24 cellular contexts compared by ENCODE assay signal in genomic region chr4:11908205-11908604, GRCh38.
DNase-seq lines count a peak whose midpoint lies in the region; ATAC-seq, FAIRE-seq and TF ChIP-seq lines count a peak whose summit lies in the region.
"Had no signal": no experiment of that assay in that cellular context is flagged by ENCODE, and none has a peak within 500 bp of the region (broad histone marks: within the 10 kb centered on the region; RNA-seq: fewer than 3 reads in every experiment).

No MANE protein-coding gene starts in this region.

- no peaks in the 10 kb centered on the region for H3K36me3 ChIP-seq in H7 (replicated peaks; ENCODE audit: control insufficient read depth, insufficient read depth, low read length)
- no peaks in the 10 kb centered on the region for H3K36me3 ChIP-seq in H1 (ENCODE audit: control insufficient read depth in 2 of 4, insufficient read depth in 4 of 4, low read length in 3 of 4)
- H3K36me3 ChIP-seq in iPS-20b (ENCODE audit: insufficient read depth, low read depth, low read length): no peaks in the 10 kb centered on the region
- H3K36me3 ChIP-seq in spleen: no peaks in the 10 kb centered on the region
- H3K36me3 ChIP-seq in MG63: no peaks in the 10 kb centered on the region
- H3K36me3 ChIP-seq: BE2C; BLaER1 treated with 17β-estradiol and CSF1 and Interleukin-3, amounts not matched to agents 10 nM and 100 nM had no signal

- no peak overlapping the region for H3K23ac ChIP-seq in H1 (ENCODE audit: insufficient read length)

- no peak overlapping the region for H4K8ac ChIP-seq in H1 (ENCODE audit: extremely low read depth, insufficient read depth, low read length)

- no peak overlapping the region for H2AK5ac ChIP-seq in H1 (ENCODE audit: low read depth, low read length)

- WGBS in H1 (ENCODE audit: extremely low coverage in 1 of 2, insufficient coverage in 1 of 2, insufficient read length in 1 of 2, insufficient replicate concordance in 2 of 2, low coverage in 1 of 2, low lambda C conversion rate in 2 of 2, missing lambda C conversion rate in 1 of 2), 2 experiments: 12% methylated on average over 3 of the region's 3 CpGs; no CpG with 5 or more reads in 1 of the 2 experiments
- 84 to 90% (median 88%) methylated on average over 3 of the region's 3 CpGs for WGBS in spleen, 5 donors

- no peak for TF ChIP-seq EP300 in H1 (IDR thresholded peaks at IDR 0.05; ENCODE audit: borderline replicate concordance in 1 of 2, low read depth in 2 of 2, low read length in 2 of 2)

- no peak overlapping the region for H3K56ac ChIP-seq in H1 (replicated peaks; ENCODE audit: insufficient read length, low read depth, low read length)

- H3K27me3 ChIP-seq in H7 (ENCODE audit: control insufficient read depth, insufficient read depth, low read length) (no peaks in the 10 kb centered on the region), H1 (replicated peaks in 1 of 4; ENCODE audit: control insufficient read depth in 3 of 4, extremely low read depth in 1 of 4, insufficient read depth in 3 of 4, low read length in 3 of 4) (no peaks in the 10 kb centered on the region), iPS-20b (ENCODE audit: insufficient read depth, low read length) (no peaks in the 10 kb centered on the region), spleen (replicated peaks in 1 of 7) (no peaks in the 10 kb centered on the region), MG63 (no peaks in the 10 kb centered on the region)
- H3K27me3 ChIP-seq: BE2C; BLaER1 treated with 17β-estradiol and CSF1 and Interleukin-3, amounts not matched to agents 10 nM and 100 nM had no signal

- H2BK5ac ChIP-seq in H1 (ENCODE audit: low read depth, low read length): no peak overlapping the region

- POLR2A ChIA-PET in H1 (lab: Charles Lee; ENCODE audit: partially characterized antibody): no interaction called here

- H3K27ac ChIP-seq in H1 (ENCODE audit: low read depth, low read length): no peak overlapping the region
- no peak overlapping the region for H3K27ac ChIP-seq in iPS-20b (ENCODE audit: low read length)
- H3K27ac ChIP-seq in spleen: no peak overlapping the region
- H3K27ac ChIP-seq: A549; BLaER1 treated with 17β-estradiol and CSF1 and Interleukin-3, amounts not matched to agents 10 nM and 100 nM; GM23248 had no signal

- H3K9ac ChIP-seq in H1 (replicated peaks in 1 of 4; ENCODE audit: extremely low read depth in 1 of 4, low read depth in 3 of 4, low read length in 3 of 4) (no peak overlapping the region), iPS-20b (ENCODE audit: low read depth, low read length) (no peak overlapping the region)
- H3K9ac ChIP-seq: BLaER1 treated with 17β-estradiol and CSF1 and Interleukin-3, amounts not matched to agents 10 nM and 100 nM; GM23248 had no signal

- no peak overlapping the region for H3K4ac ChIP-seq in H1 (replicated peaks; ENCODE audit: insufficient read length, low read depth, low read length)

- TF ChIP-seq CTCF in H1 (IDR thresholded peaks at IDR 0.05; ENCODE audit: control extremely low read depth in 1 of 3, insufficient read depth in 1 of 3, low read depth in 1 of 3, low read length in 3 of 3) (no peak), spleen (IDR thresholded peaks at IDR 0.05 in 8 of 11, conservative IDR thresholded peaks at IDR 0.05 in 3 of 11) (no peak)

- H3K9me3 ChIP-seq in H1 (ENCODE audit: insufficient read depth in 2 of 2, low read depth in 1 of 2, low read length in 1 of 2) (no peaks in the 10 kb centered on the region), iPS-20b (ENCODE audit: insufficient read depth, low read depth, low read length) (no peaks in the 10 kb centered on the region), spleen (no peaks in the 10 kb centered on the region), MG63 (no peaks in the 10 kb centered on the region)
- H3K9me3 ChIP-seq: A549; BE2C; BLaER1 treated with 17β-estradiol and CSF1 and Interleukin-3, amounts not matched to agents 10 nM and 100 nM; Caco-2 had no signal

- intact Hi-C loops in spleen (cut with DNase I; ENCODE audit: low total_unique reads): no loop called here

- no peak overlapping the region for H2BK12ac ChIP-seq in H1 (ENCODE audit: low read depth, low read length)

- no peak overlapping the region for H2BK15ac ChIP-seq in H1 (ENCODE audit: low read length)

- no peak overlapping the region for H2AFZ ChIP-seq in H1 (ENCODE audit: low read length)
- H2AFZ ChIP-seq: GM23248 had no signal

- H4K5ac ChIP-seq in H1 (ENCODE audit: insufficient read length, low read depth, low read length): no peak overlapping the region

- TF ChIP-seq POLR2A in H1 (IDR thresholded peaks at IDR 0.05; ENCODE audit: control extremely low read depth in 1 of 2, low read depth in 2 of 2, low read length in 2 of 2): no peak
- TF ChIP-seq POLR2A in spleen (IDR thresholded peaks at IDR 0.05): no peak

- DNase-seq in H7 (peak; percentile 7), H1 (ENCODE audit: low read depth in 1 of 2, low spot score in 2 of 2) (peak in 1 of 2 experiments; percentile 5), spleen (no peak), MG63 (no peak)
- DNase-seq: 8988T; ACHN; AML-193; BE2C; Caco-2; CD4-positive, CD25-positive, alpha-beta regulatory T cell; CD8-positive, alpha-beta T cell; DMS153; DND-41; GM23248; HCEC 1CT had no signal

- peaks cover 0 to 4% (median 2%) of the 10 kb centered on the region in 4 experiments; a peak in 3 of 7 replicates for H3K4me1 ChIP-seq in H1 (replicated peaks in 1 of 4; ENCODE audit: control insufficient read depth in 3 of 4, insufficient read depth in 4 of 4, low read length in 3 of 4)
- H3K4me1 ChIP-seq in iPS-20b (ENCODE audit: insufficient read depth, low read length): peaks cover 19% of the 10 kb centered on the region
- H3K4me1 ChIP-seq in spleen: peaks cover 0 to 14% (median 5%) of the 10 kb centered on the region in 6 donors
- H3K4me1 ChIP-seq: A549; BE2C; BLaER1 treated with 17β-estradiol and CSF1 and Interleukin-3, amounts not matched to agents 10 nM and 100 nM; Caco-2 had no signal

- H3K14ac ChIP-seq in H1 (ENCODE audit: insufficient read length): no peak overlapping the region

- no peak overlapping the region for H2BK20ac ChIP-seq in H1 (ENCODE audit: low read length)

- H3K79me2 ChIP-seq in H1 (ENCODE audit: control insufficient read depth in 1 of 2, insufficient read depth in 2 of 2, low read length in 2 of 2): no peaks in the 10 kb centered on the region

- no peaks in the 10 kb centered on the region for H3K79me1 ChIP-seq in H1 (ENCODE audit: low read depth, low read length)

- no peak overlapping the region for H3K18ac ChIP-seq in H1 (ENCODE audit: extremely low read depth, low read length)

- no peak overlapping the region for H4K91ac ChIP-seq in H1 (replicated peaks; ENCODE audit: insufficient read length, low read length)

- no peak overlapping the region for H2BK120ac ChIP-seq in H1 (replicated peaks; ENCODE audit: low read depth, low read length)

- no peaks in the 10 kb centered on the region for H4K20me1 ChIP-seq in H1 (replicated peaks in 1 of 2; ENCODE audit: control insufficient read depth in 1 of 2, insufficient read depth in 2 of 2, low read length in 2 of 2)
- H4K20me1 ChIP-seq: BLaER1 treated with 17β-estradiol and CSF1 and Interleukin-3, amounts not matched to agents 10 nM and 100 nM had no signal

- FAIRE-seq in H1 (lab: Jason Lieb, UNC): peak; percentile 66
- FAIRE-seq: A549, G401.6, GM12892, GM19239, H54 had no signal

- TF ChIP-seq RAD21 in H1 (IDR thresholded peaks at IDR 0.05 in 1 of 2, conservative IDR thresholded peaks at IDR 0.05 in 1 of 2; ENCODE audit: low read depth in 2 of 2, low read length in 2 of 2): no peak

- H3K4me2 ChIP-seq in H1 (ENCODE audit: insufficient read depth in 1 of 2, low read depth in 2 of 2, low read length in 2 of 2): peak overlapping the region; percentile 37 to 40; a peak in 1 of 4 replicates
- H3K4me2 ChIP-seq: A549; BLaER1 treated with 17β-estradiol and CSF1 and Interleukin-3, amounts not matched to agents 10 nM and 100 nM had no signal

- ATAC-seq in GM18868 (IDR thresholded peaks at IDR 0.05; ENCODE audit: unreplicated experiment): no peak
- ATAC-seq in HG02571 (IDR thresholded peaks at IDR 0.05; ENCODE audit: unreplicated experiment): no peak
- ATAC-seq: A549; CD8-positive, alpha-beta T cell had no signal

- H3K23me2 ChIP-seq in H1 (ENCODE audit: low read depth, low read length): no peaks in the 10 kb centered on the region

- H3K4me3 ChIP-seq in H7 (ENCODE audit: insufficient read depth, low read depth, low read length): no peak overlapping the region
- H3K4me3 ChIP-seq in H1 (ENCODE audit: extremely low read depth in 1 of 4, insufficient read depth in 2 of 4, low read depth in 3 of 4, low read length in 4 of 4): peak overlapping the region in 1 of 4 experiments; percentile 16; a peak in 1 of 8 replicates
- peak overlapping the region; percentile 29; the same call in 1 of the 2 replicates for H3K4me3 ChIP-seq in iPS-20b (ENCODE audit: low read length)
- H3K4me3 ChIP-seq in spleen: no peak overlapping the region
- no peak overlapping the region for H3K4me3 ChIP-seq in MG63
- H3K4me3 ChIP-seq: A549; BLaER1 treated with 17β-estradiol and CSF1 and Interleukin-3, amounts not matched to agents 10 nM and 100 nM; GM23248 had no signal

- CTCF ChIA-PET in H1 (lab: Charles Lee; ENCODE audit: partially characterized antibody): interaction anchor here (0.6 to 1.5 kb wide), 2 partner anchors 14 to 22 kb away, joined by 4 to 5 read pairs; no protein-coding TSS in a partner anchor

TF ChIP-seq in H1, 55 proteins besides CTCF, POLR2A, EP300 and RAD21:
- TF ChIP-seq POU5F1 (IDR thresholded peaks at IDR 0.05; ENCODE audit: low read depth, low read length) (no peak), TEAD4 (IDR thresholded peaks at IDR 0.05; ENCODE audit: low read depth, low read length) (0 out of 2 replicates have a peak, but pooled peaks have one; percentile 5)
